ENCODE assay signal across 8 cellular contexts in genomic region chr5:143405063-143405746, GRCh38. TPM values are rescaled to one million over a fixed set of nuclear protein-coding genes. Genes with fewer than 3 reads are reported as not detected.
A peak's percentile ranks its signal among the peaks of the same experiment; 100 is the strongest.
DNase-seq lines count a peak whose midpoint lies in the region; ATAC-seq and TF ChIP-seq lines count a peak whose summit lies in the region.

No MANE protein-coding gene starts in this region.

- ATAC-seq in GM21529 (IDR thresholded peaks at IDR 0.05; ENCODE audit: unreplicated experiment): peak; percentile 32

- H2AFZ ChIP-seq in neural progenitor cell (replicated peaks): peak overlapping the region; percentile 100

- H3K4me1 ChIP-seq in neural progenitor cell (peaks cover 19% of the 10 kb centered on the region), stomach smooth muscle (ENCODE audit: control insufficient read depth, insufficient read depth, low read length) (peaks cover 4% of the 10 kb centered on the region)

- peak overlapping the region; percentile 85 for H3K4me2 ChIP-seq in neural progenitor cell

- H3F3A ChIP-seq in neural progenitor cell (ENCODE audit: low read depth): peaks cover 29% of the 10 kb centered on the region

- H3K79me2 ChIP-seq in neural progenitor cell (ENCODE audit: low read depth): no peaks in the 10 kb centered on the region

- no peaks in the 10 kb centered on the region for H3K36me3 Mint-ChIP-seq in neural progenitor cell

- H4K20me1 ChIP-seq in neural progenitor cell (ENCODE audit: low read depth): peaks cover 8% of the 10 kb centered on the region

- peak; percentile 35; the same call in 1 of the 2 replicates for TF ChIP-seq CTCF in RWPE1 (conservative IDR thresholded peaks at IDR 0.05; ENCODE audit: low read depth)
- no peak for TF ChIP-seq CTCF in foreskin fibroblast (IDR thresholded peaks at IDR 0.05; ENCODE audit: low read depth, low read length)
- peak; percentile 23 for TF ChIP-seq CTCF in neural progenitor cell (IDR thresholded peaks at IDR 0.05)

- no peak overlapping the region for H3K9ac ChIP-seq in neural progenitor cell
- peak overlapping the region; percentile 83 to 91 for H3K9ac ChIP-seq in stomach smooth muscle (ENCODE audit: low read length in 2 of 2)

- H3K27ac Mint-ChIP-seq in neural progenitor cell: peak overlapping the region; percentile 99

- H3K27ac ChIP-seq in RWPE1 (peak overlapping the region; percentile 100), neural progenitor cell (no peak overlapping the region), stomach smooth muscle (ENCODE audit: low read length) (peak overlapping the region; percentile 98)

- DNase-seq in DMS 273 (lab: John Stamatoyannopoulos, UW; ENCODE audit: unreplicated experiment) (peak; percentile 95), KG1 (lab: John Stamatoyannopoulos, UW) (peak; percentile 20), RWPE1 (ENCODE audit: low spot score) (peak; percentile 66), foreskin fibroblast (peak; percentile 73 to 90), neural progenitor cell (ENCODE audit: low spot score) (peak; percentile 89)
- peak; percentile 95 for DNase-seq in activated effector memory CD4-positive, alpha-beta T cell treated with anti-CD3 and anti-CD28 coated beads, Interleukin-2, amount 50 U/mL, for 16 hours

- POLR2A ChIA-PET in RWPE1 (lab: Yijun Ruan, JAX; ENCODE audit: low non-redundant PET): interaction anchor here (0.5 to 0.7 kb wide), 2 partner anchors 156 to 172 kb away, joined by 3 read pairs; no protein-coding TSS in a partner anchor

- CTCF ChIA-PET in RWPE1 (lab: Yijun Ruan, JAX): interaction anchor here (0.5 to 2.3 kb wide), 7 partner anchors 133 to 446 kb away, joined by 3 to 14 read pairs (median 4); no protein-coding TSS in a partner anchor

- H3K27me3 ChIP-seq in neural progenitor cell (peaks cover 73% of the 10 kb centered on the region), stomach smooth muscle (ENCODE audit: control insufficient read depth in 1 of 2, insufficient read depth in 2 of 2, low read length in 2 of 2) (no peaks in the 10 kb centered on the region)

- H3K4me3 ChIP-seq in foreskin fibroblast (ENCODE audit: low read depth in 1 of 2, low read length in 2 of 2) (peak overlapping the region; percentile 47 to 63), neural progenitor cell (peak overlapping the region; percentile 65), stomach smooth muscle (ENCODE audit: low read length in 2 of 2) (peak overlapping the region; percentile 74 to 87)

- peaks cover 4% of the 10 kb centered on the region for H3K9me3 Mint-ChIP-seq in neural progenitor cell

- H3K36me3 ChIP-seq in neural progenitor cell (no peaks in the 10 kb centered on the region), stomach smooth muscle (ENCODE audit: control insufficient read depth in 2 of 2, insufficient read depth in 2 of 2, low read length in 2 of 2) (peaks cover 0 to 4% of the 10 kb centered on the region in 2 donors)

- H3K9me3 ChIP-seq in neural progenitor cell (ENCODE audit: low read depth) (no peaks in the 10 kb centered on the region), stomach smooth muscle (ENCODE audit: control insufficient read depth in 2 of 2, low read length in 2 of 2) (no peaks in the 10 kb centered on the region)

- H3K27me3 Mint-ChIP-seq in neural progenitor cell (ENCODE audit: insufficient read depth, low read depth): peaks cover 21% of the 10 kb centered on the region

- H3K4me3 Mint-ChIP-seq in neural progenitor cell: peak overlapping the region; percentile 97

- peaks cover 19% of the 10 kb centered on the region for H3K4me1 Mint-ChIP-seq in neural progenitor cell

RNA-seq across cellular contexts. Expression of gene NR3C1, which starts 1.7 kb away (rescaled TPM):
- 0.17 and 0.37 TPM in 2 replicates for total RNA-seq in neural progenitor cell (ENCODE audit: low replicate concordance)

Comparison
In these comparisons a context has a peak if more than half of its experiments do, and no peak if none do; other contexts are left out.
1. DNase-seq: peak in every context shown above with its lines; median percentile 95 in DMS 273; 95 in activated effector memory CD4-positive, alpha-beta T cell treated with anti-CD3 and anti-CD28 coated beads, Interleukin-2, amount 50 U/mL, for 16 hours; 89 in neural progenitor cell; 82 in foreskin fibroblast; 66 in RWPE1; 20 in KG1.